14 cellular contexts compared by ENCODE assay signal in the genomic region with DNA sequence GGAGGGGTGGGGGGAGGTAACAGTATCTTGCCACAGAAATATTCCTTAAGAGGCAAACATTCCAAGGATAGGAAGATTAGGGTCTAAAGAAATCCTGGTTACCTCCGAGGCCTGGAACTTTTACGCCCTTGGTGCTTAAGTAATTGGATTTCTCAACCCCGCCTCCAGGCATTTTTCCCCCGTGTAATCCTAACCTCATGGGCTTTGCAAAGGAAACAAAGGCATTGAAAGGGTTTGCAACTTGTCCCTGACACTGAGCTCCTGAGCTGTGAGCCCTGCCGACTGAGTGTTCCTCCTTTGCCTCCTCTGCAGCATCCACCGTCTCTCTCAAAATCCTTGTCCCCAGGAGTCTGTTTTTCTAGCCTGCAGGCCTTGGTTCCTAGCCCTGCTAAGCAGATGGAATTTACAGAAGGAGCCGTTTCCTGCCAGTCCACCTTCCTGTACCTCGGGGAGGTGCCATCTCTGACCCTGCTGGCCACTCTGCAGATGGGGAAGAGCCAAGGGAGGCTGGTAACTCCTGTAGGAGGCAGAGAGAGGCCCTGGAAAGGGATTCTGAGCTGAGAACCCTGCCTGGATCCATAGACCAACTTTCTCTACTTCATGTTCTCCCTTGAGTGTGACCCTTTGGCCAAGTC. TPM values are rescaled to one million over a fixed set of nuclear protein-coding genes. Genes with fewer than 3 reads are reported as not detected.
A peak's percentile ranks its signal among the peaks of the same experiment; 100 is the strongest.
DNase-seq lines count a peak whose midpoint lies in the region; ATAC-seq and TF ChIP-seq lines count a peak whose summit lies in the region.
"Had no signal": no experiment of that assay in that cellular context is flagged by ENCODE, and none has a peak within 500 bp of the region (broad histone marks: within the 10 kb centered on the region; RNA-seq: fewer than 3 reads in every experiment).

No MANE protein-coding gene starts in this region.

- peaks cover 31% of the 10 kb centered on the region for H3K4me1 ChIP-seq in upper lobe of right lung

- ATAC-seq in stimulated activated naive CD8-positive, alpha-beta T cell treated with anti-CD3 and anti-CD28 coated beads, Interleukin-15, amount 100 ng/mL, for 72 hours, result no peak
- ATAC-seq in left lobe of liver (no peak), upper lobe of right lung (no peak), HG03571 (IDR thresholded peaks at IDR 0.05; ENCODE audit: unreplicated experiment) (no peak), GM19397 (IDR thresholded peaks at IDR 0.05; ENCODE audit: unreplicated experiment) (no peak)
- ATAC-seq: activated CD4-positive, CD25-positive, alpha-beta regulatory T cell treated with anti-CD3 and anti-CD28 coated beads, Interleukin-2, amount 50 U/mL, for 24 hours had no signal

- no peak overlapping the region for H3K4me3 Mint-ChIP-seq in stimulated activated naive CD8-positive, alpha-beta T cell treated with anti-CD3 and anti-CD28 coated beads, Interleukin-15, Interleukin-2, amounts not matched to agents 100 ng/mL and 50 ng/mL, for 24 hours
- H3K4me3 Mint-ChIP-seq in stimulated activated naive CD8-positive, alpha-beta T cell treated with anti-CD3 and anti-CD28 coated beads, Interleukin-15, amount 100 ng/mL, for 72 hours, result no peak overlapping the region
- H3K4me3 Mint-ChIP-seq in activated naive CD4-positive, alpha-beta T cell treated with anti-CD3 and anti-CD28 coated beads, Interleukin-2, amount 10 ng/mL, durations not matched to agents 7 days and 5 days, result no peak overlapping the region
- H3K4me3 Mint-ChIP-seq: memory B cell had no signal

- DNase-seq in stimulated activated naive CD8-positive, alpha-beta T cell treated with anti-CD3 and anti-CD28 coated beads, Interleukin-15, amount 100 ng/mL, for 72 hours, result no peak
- peak; percentile 62 for DNase-seq in amniotic epithelial cell (ENCODE audit: low read depth)
- peak; percentile 29 for DNase-seq in left lobe of liver (ENCODE audit: low spot score)
- DNase-seq in upper lobe of right lung, result peak; percentile 34
- no peak for DNase-seq in activated naive CD4-positive, alpha-beta T cell treated with anti-CD3 and anti-CD28 coated beads, Interleukin-2, amount 10 ng/mL, durations not matched to agents 7 days and 5 days
- DNase-seq: effector CD4-positive, alpha-beta T cell; OCI-M1; thyroid gland had no signal

- peaks cover 41% of the 10 kb centered on the region for H3K4me1 Mint-ChIP-seq in stimulated activated naive CD8-positive, alpha-beta T cell treated with anti-CD3 and anti-CD28 coated beads, Interleukin-15, Interleukin-2, amounts not matched to agents 100 ng/mL and 50 ng/mL, for 24 hours (ENCODE audit: low read depth)
- peaks cover 73% of the 10 kb centered on the region for H3K4me1 Mint-ChIP-seq in stimulated activated naive CD8-positive, alpha-beta T cell treated with anti-CD3 and anti-CD28 coated beads, Interleukin-15, amount 100 ng/mL, for 72 hours
- peaks cover 10% of the 10 kb centered on the region for H3K4me1 Mint-ChIP-seq in activated naive CD4-positive, alpha-beta T cell treated with anti-CD3 and anti-CD28 coated beads, Interleukin-2, amount 10 ng/mL, durations not matched to agents 7 days and 5 days

- no peak for TF ChIP-seq CTCF in upper lobe of right lung (IDR thresholded peaks at IDR 0.05)

- H3K27ac Mint-ChIP-seq in stimulated activated naive CD8-positive, alpha-beta T cell treated with anti-CD3 and anti-CD28 coated beads, Interleukin-15, Interleukin-2, amounts not matched to agents 100 ng/mL and 50 ng/mL, for 24 hours, result peak overlapping the region; percentile 49
- H3K27ac Mint-ChIP-seq in stimulated activated naive CD8-positive, alpha-beta T cell treated with anti-CD3 and anti-CD28 coated beads, Interleukin-15, amount 100 ng/mL, for 72 hours, result no peak overlapping the region
- H3K27ac Mint-ChIP-seq in activated naive CD4-positive, alpha-beta T cell treated with anti-CD3 and anti-CD28 coated beads, Interleukin-2, amount 10 ng/mL, durations not matched to agents 7 days and 5 days, result no peak overlapping the region
- H3K27ac Mint-ChIP-seq: memory B cell had no signal

- no peaks in the 10 kb centered on the region for H3K9me3 Mint-ChIP-seq in stimulated activated naive CD8-positive, alpha-beta T cell treated with anti-CD3 and anti-CD28 coated beads, Interleukin-15, Interleukin-2, amounts not matched to agents 100 ng/mL and 50 ng/mL, for 24 hours
- H3K9me3 Mint-ChIP-seq in stimulated activated naive CD8-positive, alpha-beta T cell treated with anti-CD3 and anti-CD28 coated beads, Interleukin-15, amount 100 ng/mL, for 72 hours, result no peaks in the 10 kb centered on the region
- no peaks in the 10 kb centered on the region for H3K9me3 Mint-ChIP-seq in activated naive CD4-positive, alpha-beta T cell treated with anti-CD3 and anti-CD28 coated beads, Interleukin-2, amount 10 ng/mL, durations not matched to agents 7 days and 5 days
- H3K9me3 Mint-ChIP-seq: memory B cell had no signal

- CTCF ChIA-PET in activated naive CD4-positive, alpha-beta T cell treated with anti-CD3 and anti-CD28 coated beads, Interleukin-2, amount 10 ng/mL, durations not matched to agents 7 days and 5 days (lab: Charles Lee), result no interaction called here

- no peak overlapping the region for H3K4me3 ChIP-seq in upper lobe of right lung
- H3K4me3 ChIP-seq: ascending aorta, thyroid gland had no signal

- no peaks in the 10 kb centered on the region for H3K27me3 ChIP-seq in upper lobe of right lung
- H3K27me3 ChIP-seq: ascending aorta, thyroid gland had no signal

- H3K27ac ChIP-seq in upper lobe of right lung, result no peak overlapping the region
- H3K27ac ChIP-seq: ascending aorta had no signal

- no peaks in the 10 kb centered on the region for H3K9me3 ChIP-seq in upper lobe of right lung
- H3K9me3 ChIP-seq: ascending aorta, thyroid gland had no signal

- intact Hi-C loops in upper lobe of right lung (cut with DNase I), result no loop called here

- no peaks in the 10 kb centered on the region for H3K36me3 ChIP-seq in upper lobe of right lung
- H3K36me3 ChIP-seq: ascending aorta, thyroid gland had no signal

- peaks cover 16% of the 10 kb centered on the region for H3K36me3 Mint-ChIP-seq in stimulated activated naive CD8-positive, alpha-beta T cell treated with anti-CD3 and anti-CD28 coated beads, Interleukin-15, Interleukin-2, amounts not matched to agents 100 ng/mL and 50 ng/mL, for 24 hours (ENCODE audit: low read depth)
- H3K36me3 Mint-ChIP-seq in activated naive CD4-positive, alpha-beta T cell treated with anti-CD3 and anti-CD28 coated beads, Interleukin-2, amount 10 ng/mL, durations not matched to agents 7 days and 5 days, result peaks cover 12% of the 10 kb centered on the region

- no peaks in the 10 kb centered on the region for H3K27me3 Mint-ChIP-seq in stimulated activated naive CD8-positive, alpha-beta T cell treated with anti-CD3 and anti-CD28 coated beads, Interleukin-15, Interleukin-2, amounts not matched to agents 100 ng/mL and 50 ng/mL, for 24 hours
- no peaks in the 10 kb centered on the region for H3K27me3 Mint-ChIP-seq in stimulated activated naive CD8-positive, alpha-beta T cell treated with anti-CD3 and anti-CD28 coated beads, Interleukin-15, amount 100 ng/mL, for 72 hours
- no peaks in the 10 kb centered on the region for H3K27me3 Mint-ChIP-seq in activated naive CD4-positive, alpha-beta T cell treated with anti-CD3 and anti-CD28 coated beads, Interleukin-2, amount 10 ng/mL, durations not matched to agents 7 days and 5 days
- H3K27me3 Mint-ChIP-seq: memory B cell had no signal

RNA-seq across cellular contexts. Expression of a gene that starts 24.2 kb away (rescaled TPM):
- total RNA-seq in left lobe of liver, result 7.3 TPM
- total RNA-seq in upper lobe of right lung, result 19.9 TPM

Comparison
In these comparisons a context has a peak if more than half of its experiments do, and no peak if none do; other contexts are left out.
1. DNase-seq: peak in amniotic epithelial cell (single experiment), left lobe of liver (single experiment) and upper lobe of right lung (single experiment); none in stimulated activated naive CD8-positive, alpha-beta T cell treated with anti-CD3 and anti-CD28 coated beads, Interleukin-15, amount 100 ng/mL, for 72 hours (0 of 2) and activated naive CD4-positive, alpha-beta T cell treated with anti-CD3 and anti-CD28 coated beads, Interleukin-2, amount 10 ng/mL, durations not matched to agents 7 days and 5 days (single experiment).